In the genomic region with DNA sequence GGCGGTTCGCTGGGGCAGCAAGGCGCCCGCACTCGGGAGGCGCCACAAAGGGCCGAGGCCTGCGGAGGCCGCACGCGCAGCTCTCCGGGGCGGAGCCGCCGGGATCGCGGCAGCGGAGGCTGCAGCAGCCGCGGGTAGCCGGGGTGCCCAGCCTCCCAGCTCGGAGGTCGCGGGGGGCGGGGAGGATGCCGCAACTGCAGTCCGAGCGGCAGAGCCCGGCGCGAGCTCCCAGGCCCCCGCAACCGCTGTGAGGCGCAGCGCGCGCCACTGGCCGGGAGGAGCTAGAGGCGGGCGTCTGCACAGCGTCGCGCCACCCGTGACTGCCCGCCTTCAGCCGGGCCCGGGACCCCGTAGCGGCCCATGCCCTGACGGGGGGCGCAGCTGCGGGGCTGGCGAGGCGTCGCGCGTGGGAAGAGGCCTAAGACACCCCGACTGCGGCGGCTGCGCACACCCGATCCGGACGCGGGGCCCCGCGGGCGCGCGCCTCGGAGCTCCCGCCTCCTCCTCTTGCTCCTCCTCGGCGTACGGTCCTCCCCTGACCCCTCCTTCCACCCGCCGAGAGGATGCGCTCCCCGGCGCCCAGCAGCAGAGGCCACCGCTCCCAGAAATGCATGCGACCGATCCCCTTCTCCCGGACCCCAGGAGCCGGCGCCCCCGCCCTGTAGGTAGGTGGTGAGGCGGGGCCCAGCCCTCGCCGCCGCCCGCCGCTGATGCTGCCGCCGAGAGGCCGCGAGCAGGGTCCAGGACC, we compare ENCODE assay signal across 8 cellular contexts. TPM values are rescaled to one million over a fixed set of nuclear protein-coding genes. Genes with fewer than 3 reads are reported as not detected.
DNase-seq lines count a peak whose midpoint lies in the region; ATAC-seq and TF ChIP-seq lines count a peak whose summit lies in the region.

A gene with protein sequence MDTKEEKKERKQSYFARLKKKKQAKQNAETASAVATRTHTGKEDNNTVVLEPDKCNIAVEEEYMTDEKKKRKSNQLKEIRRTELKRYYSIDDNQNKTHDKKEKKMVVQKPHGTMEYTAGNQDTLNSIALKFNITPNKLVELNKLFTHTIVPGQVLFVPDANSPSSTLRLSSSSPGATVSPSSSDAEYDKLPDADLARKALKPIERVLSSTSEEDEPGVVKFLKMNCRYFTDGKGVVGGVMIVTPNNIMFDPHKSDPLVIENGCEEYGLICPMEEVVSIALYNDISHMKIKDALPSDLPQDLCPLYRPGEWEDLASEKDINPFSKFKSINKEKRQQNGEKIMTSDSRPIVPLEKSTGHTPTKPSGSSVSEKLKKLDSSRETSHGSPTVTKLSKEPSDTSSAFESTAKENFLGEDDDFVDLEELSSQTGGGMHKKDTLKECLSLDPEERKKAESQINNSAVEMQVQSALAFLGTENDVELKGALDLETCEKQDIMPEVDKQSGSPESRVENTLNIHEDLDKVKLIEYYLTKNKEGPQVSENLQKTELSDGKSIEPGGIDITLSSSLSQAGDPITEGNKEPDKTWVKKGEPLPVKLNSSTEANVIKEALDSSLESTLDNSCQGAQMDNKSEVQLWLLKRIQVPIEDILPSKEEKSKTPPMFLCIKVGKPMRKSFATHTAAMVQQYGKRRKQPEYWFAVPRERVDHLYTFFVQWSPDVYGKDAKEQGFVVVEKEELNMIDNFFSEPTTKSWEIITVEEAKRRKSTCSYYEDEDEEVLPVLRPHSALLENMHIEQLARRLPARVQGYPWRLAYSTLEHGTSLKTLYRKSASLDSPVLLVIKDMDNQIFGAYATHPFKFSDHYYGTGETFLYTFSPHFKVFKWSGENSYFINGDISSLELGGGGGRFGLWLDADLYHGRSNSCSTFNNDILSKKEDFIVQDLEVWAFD (plus strand): TSS at position 558 of the 748 bp plus-strand sequence. CDS start 24,395 bp downstream, outside the sequence.

- WGBS in lung, 2 donors = 0% methylated on average over 75 to 97 of the region's 97 CpGs

- POLR2A ChIA-PET in activated CD4-positive, alpha-beta memory T cell treated with anti-CD3 and anti-CD28 coated beads for 36 hours (lab: Charles Lee) = interaction anchor here (0.6 to 3.7 kb wide), 12 partner anchors 9 to 489 kb away, joined by 3 to 101 read pairs (median 6); a partner anchor contains a TSS

- no peaks in the 10 kb centered on the region for H3K27me3 Mint-ChIP-seq in activated CD4-positive, alpha-beta memory T cell treated with anti-CD3 and anti-CD28 coated beads for 36 hours

- DNase-seq in AML-193 (lab: John Stamatoyannopoulos, UW) (peak; percentile 64 to 75), NCI-H510A treated with DMSO at 0.1 percent for 48 hours (lab: John Stamatoyannopoulos, UW) (peak; percentile 43), ecto neural progenitor cell (ENCODE audit: low spot score) (peak; percentile 85), lung (ENCODE audit: low spot score) (peak; percentile 79)
- peak; percentile 86 for DNase-seq in activated CD4-positive, alpha-beta memory T cell treated with anti-CD3 and anti-CD28 coated beads for 36 hours
- peak; percentile 59 to 64 (median 61) for DNase-seq in stimulated activated CD4-positive, alpha-beta T cell treated with anti-CD3 and anti-CD28 coated beads, TNF-alpha, amount 100 ng/mL, for 4 hours (ENCODE audit: low read depth in 3 of 3)

- no peaks in the 10 kb centered on the region for H3K36me3 ChIP-seq in lung (ENCODE audit: control insufficient read depth in 2 of 2, insufficient read depth in 2 of 2, low read length in 2 of 2)

- no peak for TF ChIP-seq CTCF in lung (IDR thresholded peaks at IDR 0.05; ENCODE audit: control extremely low read depth, extremely low read depth)

- ATAC-seq in GM18873 (IDR thresholded peaks at IDR 0.05; ENCODE audit: low FRiP score, unreplicated experiment) (peak; percentile 55), HG03139 (IDR thresholded peaks at IDR 0.05; ENCODE audit: unreplicated experiment) (peak; percentile 66), lung (ENCODE audit: insufficient read depth, low FRiP score) (peak; percentile 91)

- H3K27ac ChIP-seq in lung (ENCODE audit: low read depth in 1 of 2, low read length in 1 of 2) = peak within 1 kb of the TSS; percentile 91 to 97

- CTCF ChIA-PET in activated CD4-positive, alpha-beta memory T cell treated with anti-CD3 and anti-CD28 coated beads for 36 hours (lab: Charles Lee) = interaction anchor here (0.6 to 6.0 kb wide), 32 partner anchors 9 to 1476 kb away, joined by 3 to 106 read pairs (median 5); a partner anchor contains a TSS

- intact Hi-C loops in activated CD4-positive, alpha-beta memory T cell treated with anti-CD3 and anti-CD28 coated beads for 36 hours (cut with micrococcal nuclease) = loop anchor here (1.0 to 10.0 kb wide), 3 partner anchors 9 to 1504 kb away; no protein-coding TSS in a partner anchor

- no peaks in the 10 kb centered on the region for H3K9me3 ChIP-seq in lung (ENCODE audit: control insufficient read depth in 2 of 2, insufficient read depth in 1 of 2, low read length in 1 of 2)

- no peaks in the 10 kb centered on the region for H3K27me3 ChIP-seq in lung (ENCODE audit: control insufficient read depth, insufficient read depth)

- H3K27ac Mint-ChIP-seq in activated CD4-positive, alpha-beta memory T cell treated with anti-CD3 and anti-CD28 coated beads for 36 hours = peak within 1 kb of the TSS; percentile 96

- H3K4me1 ChIP-seq in lung (ENCODE audit: control insufficient read depth in 2 of 2, insufficient read depth in 2 of 2, low read length in 2 of 2) = peaks cover 2 to 3% of the 10 kb centered on the region in 2 donors

- H3K9me3 Mint-ChIP-seq in activated CD4-positive, alpha-beta memory T cell treated with anti-CD3 and anti-CD28 coated beads for 36 hours = no peaks in the 10 kb centered on the region

- H3K4me1 Mint-ChIP-seq in activated CD4-positive, alpha-beta memory T cell treated with anti-CD3 and anti-CD28 coated beads for 36 hours (ENCODE audit: low read depth) = peaks cover 54% of the 10 kb centered on the region

- peak within 1 kb of the TSS; percentile 86 for H3K4me3 Mint-ChIP-seq in activated CD4-positive, alpha-beta memory T cell treated with anti-CD3 and anti-CD28 coated beads for 36 hours

- peaks cover 15% of the 10 kb centered on the region for H3K36me3 Mint-ChIP-seq in activated CD4-positive, alpha-beta memory T cell treated with anti-CD3 and anti-CD28 coated beads for 36 hours

- peak within 1 kb of the TSS; percentile 66 for H3K4me3 ChIP-seq in lung

RNA-seq across cellular contexts. Expression of the gene that starts here (rescaled TPM):
- 10 to 100 TPM; 42.3 to 43.4 TPM for total RNA-seq in activated CD4-positive, alpha-beta memory T cell treated with anti-CD3 and anti-CD28 coated beads for 36 hours
- 10 to 100 TPM; 46.6 to 67.8 TPM for total RNA-seq in lung
- 10 to 100 TPM; 28.9 to 81.4 TPM for polyA plus RNA-seq in lung

Comparison
In these comparisons a context has a peak if more than half of its experiments do, and no peak if none do; other contexts are left out.
1. Peak in every context shown above with its lines: DNase-seq, ATAC-seq, H3K4me3 ChIP-seq and H3K27ac ChIP-seq.